14 cellular contexts compared by ENCODE assay signal in genomic region chr6:113669641-113670040, GRCh38.
DNase-seq lines count a peak whose midpoint lies in the region; ATAC-seq, FAIRE-seq and TF ChIP-seq lines count a peak whose summit lies in the region.
"Had no signal": no experiment of that assay in that cellular context is flagged by ENCODE, and none has a peak within 500 bp of the region (broad histone marks: within the 10 kb centered on the region; RNA-seq: fewer than 3 reads in every experiment).

No MANE protein-coding gene starts in this region.

- H3K4ac ChIP-seq in H1 (replicated peaks; ENCODE audit: insufficient read length, low read depth, low read length): no peak overlapping the region

- H2AFZ ChIP-seq in GM23338: peak overlapping the region; percentile 88; the same call in 1 of the 2 replicates
- H2AFZ ChIP-seq in H1 (ENCODE audit: low read length): peak overlapping the region; percentile 59
- H2AFZ ChIP-seq: GM23248 had no signal

- no peak overlapping the region for H3K14ac ChIP-seq in H1 (ENCODE audit: insufficient read length)

- H4K20me1 ChIP-seq in GM23338 (replicated peaks; ENCODE audit: insufficient read depth) (no peaks in the 10 kb centered on the region), H1 (replicated peaks in 1 of 2; ENCODE audit: control insufficient read depth in 1 of 2, insufficient read depth in 2 of 2, low read length in 2 of 2) (no peaks in the 10 kb centered on the region)

- H3K27ac Mint-ChIP-seq in GM23338: no peak overlapping the region
- H3K27ac Mint-ChIP-seq: CD4-positive, CD25-positive, alpha-beta regulatory T cell had no signal

- no peak overlapping the region for H3K9ac ChIP-seq in H1 (replicated peaks in 1 of 4; ENCODE audit: extremely low read depth in 1 of 4, low read depth in 3 of 4, low read length in 3 of 4)
- H3K9ac ChIP-seq: GM23248 had no signal

- no peaks in the 10 kb centered on the region for H3K27me3 ChIP-seq in left ventricle myocardium inferior (ENCODE audit: low read depth)
- H3K27me3 ChIP-seq in right atrium auricular region: no peaks in the 10 kb centered on the region
- H3K27me3 ChIP-seq in GM23338 (ENCODE audit: insufficient read depth): no peaks in the 10 kb centered on the region
- no peaks in the 10 kb centered on the region for H3K27me3 ChIP-seq in H1 (replicated peaks in 1 of 4; ENCODE audit: control insufficient read depth in 3 of 4, extremely low read depth in 1 of 4, insufficient read depth in 3 of 4, low read length in 3 of 4)
- H3K27me3 ChIP-seq in prostate gland (replicated peaks; ENCODE audit: insufficient read depth): no peaks in the 10 kb centered on the region
- H3K27me3 ChIP-seq in thyroid gland: no peaks in the 10 kb centered on the region

- no peaks in the 10 kb centered on the region for H3K23me2 ChIP-seq in H1 (ENCODE audit: low read depth, low read length)

- no peaks in the 10 kb centered on the region for H3K9me3 ChIP-seq in left ventricle myocardium inferior (replicated peaks)
- H3K9me3 ChIP-seq in right atrium auricular region: no peaks in the 10 kb centered on the region
- H3K9me3 ChIP-seq in H1 (ENCODE audit: insufficient read depth in 2 of 2, low read depth in 1 of 2, low read length in 1 of 2): no peaks in the 10 kb centered on the region
- no peaks in the 10 kb centered on the region for H3K9me3 ChIP-seq in prostate gland
- no peaks in the 10 kb centered on the region for H3K9me3 ChIP-seq in thyroid gland
- H3K9me3 ChIP-seq: Caco-2 had no signal

- no peak overlapping the region for H2BK120ac ChIP-seq in H1 (replicated peaks; ENCODE audit: low read depth, low read length)

- H3K4me1 ChIP-seq in left ventricle myocardium inferior (peaks cover 41% of the 10 kb centered on the region), right atrium auricular region (peaks cover 0 to 28% of the 10 kb centered on the region in 2 donors), GM23338 (ENCODE audit: insufficient read depth) (peaks cover 31% of the 10 kb centered on the region), H1 (replicated peaks in 1 of 4; ENCODE audit: control insufficient read depth in 3 of 4, insufficient read depth in 4 of 4, low read length in 3 of 4) (peaks cover 3 to 20% (median 16%) of the 10 kb centered on the region in 4 experiments; a peak in 5 of 7 replicates), prostate gland (replicated peaks) (no peaks in the 10 kb centered on the region), thyroid gland (peaks cover 9 to 14% of the 10 kb centered on the region in 2 donors)

- TF ChIP-seq RAD21 in H1 (IDR thresholded peaks at IDR 0.05 in 1 of 2, conservative IDR thresholded peaks at IDR 0.05 in 1 of 2; ENCODE audit: low read depth in 2 of 2, low read length in 2 of 2): no peak

- H3K27ac ChIP-seq in left ventricle myocardium inferior (replicated peaks) (peak overlapping the region; percentile 69), right atrium auricular region (no peak overlapping the region), GM23338 (ENCODE audit: low read depth) (no peak overlapping the region), H1 (ENCODE audit: low read depth, low read length) (no peak overlapping the region), prostate gland (peak overlapping the region; percentile 4 to 12), thyroid gland (no peak overlapping the region)
- H3K27ac ChIP-seq: GM23248, SK-N-MC had no signal

- H2BK12ac ChIP-seq in H1 (ENCODE audit: low read depth, low read length): no peak overlapping the region

- H3K23ac ChIP-seq in H1 (ENCODE audit: insufficient read length): no peak overlapping the region

- H3K4me2 ChIP-seq in GM23338: no peak overlapping the region
- H3K4me2 ChIP-seq in H1 (ENCODE audit: insufficient read depth in 1 of 2, low read depth in 2 of 2, low read length in 2 of 2): no peak overlapping the region

- no peak for TF ChIP-seq CTCF in left ventricle myocardium inferior (IDR thresholded peaks at IDR 0.05; ENCODE audit: borderline replicate concordance)
- no peak for TF ChIP-seq CTCF in right atrium auricular region (IDR thresholded peaks at IDR 0.05)
- TF ChIP-seq CTCF in GM23338 (conservative IDR thresholded peaks at IDR 0.05; ENCODE audit: low read depth in 2 of 2): no peak
- no peak for TF ChIP-seq CTCF in H1 (IDR thresholded peaks at IDR 0.05; ENCODE audit: control extremely low read depth in 1 of 3, insufficient read depth in 1 of 3, low read depth in 1 of 3, low read length in 3 of 3)
- no peak for TF ChIP-seq CTCF in prostate gland (IDR thresholded peaks at IDR 0.05)
- no peak for TF ChIP-seq CTCF in thyroid gland (IDR thresholded peaks at IDR 0.05)

- no peak for TF ChIP-seq EP300 in H1 (IDR thresholded peaks at IDR 0.05; ENCODE audit: borderline replicate concordance in 1 of 2, low read depth in 2 of 2, low read length in 2 of 2)

- H2BK15ac ChIP-seq in H1 (ENCODE audit: low read length): no peak overlapping the region

- DNase-seq in left ventricle myocardium inferior: no peak
- DNase-seq in right atrium auricular region (ENCODE audit: low spot score): no peak
- no peak for DNase-seq in GM23338 (ENCODE audit: low spot score)
- no peak for DNase-seq in H1 (ENCODE audit: low read depth in 1 of 2, low spot score in 2 of 2)
- no peak for DNase-seq in prostate gland (ENCODE audit: low spot score)
- DNase-seq in D341Med (ENCODE audit: low spot score): no peak
- DNase-seq in stimulated activated CD4-positive, alpha-beta T cell treated with anti-CD3 and anti-CD28 coated beads, Interleukin-2, amount 100 ng/mL, for 24 hours: no peak
- no peak for DNase-seq in thyroid gland
- DNase-seq: Caco-2; CD4-positive, CD25-positive, alpha-beta regulatory T cell; GM23248; KG1; NCI-H1694 had no signal

- no peaks in the 10 kb centered on the region for H3K27me3 Mint-ChIP-seq in GM23338 (ENCODE audit: insufficient read depth, low read depth, poor library complexity)
- H3K27me3 Mint-ChIP-seq: CD4-positive, CD25-positive, alpha-beta regulatory T cell had no signal

- no peak overlapping the region for H4K8ac ChIP-seq in H1 (ENCODE audit: extremely low read depth, insufficient read depth, low read length)

- TF ChIP-seq POLR2A in H1 (IDR thresholded peaks at IDR 0.05; ENCODE audit: control extremely low read depth in 1 of 2, low read depth in 2 of 2, low read length in 2 of 2) (no peak), prostate gland (IDR thresholded peaks at IDR 0.05) (no peak), thyroid gland (IDR thresholded peaks at IDR 0.05) (no peak)

- no peaks in the 10 kb centered on the region for H3K9me2 ChIP-seq in GM23338 (ENCODE audit: insufficient read depth)

- no peak overlapping the region for H3K18ac ChIP-seq in H1 (ENCODE audit: extremely low read depth, low read length)

- no peak overlapping the region for H2AK5ac ChIP-seq in H1 (ENCODE audit: low read depth, low read length)

- H3K4me1 Mint-ChIP-seq in GM23338: peaks cover 32% of the 10 kb centered on the region
- H3K4me1 Mint-ChIP-seq: CD4-positive, CD25-positive, alpha-beta regulatory T cell had no signal

- no peak overlapping the region for H2BK5ac ChIP-seq in H1 (ENCODE audit: low read depth, low read length)

- intact Hi-C loops in left ventricle myocardium inferior (cut with micrococcal nuclease): loop anchor here (10.0 kb wide), 1 partner anchor 185 kb away; the partner anchor contains the start of gene MARCKS
- intact Hi-C loops in prostate gland (cut with DNase I): no loop called here
- intact Hi-C loops in thyroid gland (cut with DNase I): no loop called here

- CTCF ChIA-PET in H1 (lab: Charles Lee; ENCODE audit: partially characterized antibody): interaction anchor here (1.0 to 1.2 kb wide), 3 partner anchors 9 to 238 kb away, joined by 3 read pairs; no protein-coding TSS in a partner anchor

- no peak overlapping the region for H4K91ac ChIP-seq in H1 (replicated peaks; ENCODE audit: insufficient read length, low read length)

- H3K36me3 Mint-ChIP-seq in GM23338 (ENCODE audit: low read depth): no peaks in the 10 kb centered on the region
- H3K36me3 Mint-ChIP-seq: CD4-positive, CD25-positive, alpha-beta regulatory T cell had no signal

- no peak overlapping the region for H3K56ac ChIP-seq in H1 (replicated peaks; ENCODE audit: insufficient read length, low read depth, low read length)

- FAIRE-seq in H1 (lab: Jason Lieb, UNC): no peak

- no peak overlapping the region for H3K4me3 Mint-ChIP-seq in GM23338
- H3K4me3 Mint-ChIP-seq: CD4-positive, CD25-positive, alpha-beta regulatory T cell had no signal

- H3K4me3 ChIP-seq in left ventricle myocardium inferior (no peak overlapping the region), right atrium auricular region (no peak overlapping the region), GM23338 (no peak overlapping the region), H1 (ENCODE audit: extremely low read depth in 1 of 4, insufficient read depth in 2 of 4, low read depth in 3 of 4, low read length in 4 of 4) (no peak overlapping the region), prostate gland (no peak overlapping the region), thyroid gland (replicated peaks in 1 of 3) (no peak overlapping the region)
- H3K4me3 ChIP-seq: GM23248, SK-N-MC had no signal

- H3K9me3 Mint-ChIP-seq in GM23338: no peaks in the 10 kb centered on the region

- no peak overlapping the region for H4K5ac ChIP-seq in H1 (ENCODE audit: insufficient read length, low read depth, low read length)

- H3K79me2 ChIP-seq in GM23338 (replicated peaks; ENCODE audit: insufficient read depth) (no peaks in the 10 kb centered on the region), H1 (ENCODE audit: control insufficient read depth in 1 of 2, insufficient read depth in 2 of 2, low read length in 2 of 2) (no peaks in the 10 kb centered on the region)

- 79% methylated on average over 2 of the region's 2 CpGs; no CpG with 5 or more reads in 1 of the 2 experiments for WGBS in H1 (ENCODE audit: extremely low coverage in 1 of 2, insufficient coverage in 1 of 2, insufficient read length in 1 of 2, insufficient replicate concordance in 2 of 2, low coverage in 1 of 2, low lambda C conversion rate in 2 of 2, missing lambda C conversion rate in 1 of 2), 2 experiments
- 41% methylated on average over 2 of the region's 2 CpGs for WGBS in prostate gland
- 69 to 86% methylated on average over 2 of the region's 2 CpGs for WGBS in thyroid gland, 2 donors

- H3F3A ChIP-seq in GM23338 (replicated peaks; ENCODE audit: low read depth): no peaks in the 10 kb centered on the region

- H3K36me3 ChIP-seq in left ventricle myocardium inferior (no peaks in the 10 kb centered on the region), right atrium auricular region (no peaks in the 10 kb centered on the region), GM23338 (ENCODE audit: insufficient read depth) (no peaks in the 10 kb centered on the region), H1 (ENCODE audit: control insufficient read depth in 2 of 4, insufficient read depth in 4 of 4, low read length in 3 of 4) (no peaks in the 10 kb centered on the region), prostate gland (no peaks in the 10 kb centered on the region), thyroid gland (no peaks in the 10 kb centered on the region)

- POLR2A ChIA-PET in H1 (lab: Charles Lee; ENCODE audit: partially characterized antibody): no interaction called here

- ATAC-seq in GM23338: no peak

- H3K79me1 ChIP-seq in H1 (ENCODE audit: low read depth, low read length): no peaks in the 10 kb centered on the region

- no peak overlapping the region for H2BK20ac ChIP-seq in H1 (ENCODE audit: low read length)

TF ChIP-seq in GM23338, 12 proteins besides CTCF, POLR2A, EP300 and RAD21 (continues in another document):
- no peak for TF ChIP-seq EZH2 (IDR thresholded peaks at IDR 0.05; ENCODE audit: low read depth, unreplicated experiment)

Comparison
In these comparisons a context has a peak if more than half of its experiments do, and no peak if none do; other contexts are left out.
1. H3K27ac ChIP-seq: peak in left ventricle myocardium inferior (single experiment) and prostate gland (2 of 2); none in right atrium auricular region (0 of 2), GM23338 (single experiment), H1 (single experiment) and thyroid gland (0 of 3).